ENCODE assay signal across 11 cellular contexts in genomic region chr7:45872116-45873034, GRCh38. TPM values are rescaled to one million over a fixed set of nuclear protein-coding genes. Genes with fewer than 3 reads are reported as not detected.
DNase-seq lines count a peak whose midpoint lies in the region; ATAC-seq and TF ChIP-seq lines count a peak whose summit lies in the region.
"Had no signal": no experiment of that assay in that cellular context is flagged by ENCODE, and none has a peak within 500 bp of the region (broad histone marks: within the 10 kb centered on the region; RNA-seq: fewer than 3 reads in every experiment).

No MANE protein-coding gene starts in this region.

- intact Hi-C loops in CD4-positive, alpha-beta T cell (cut with DNase I, micrococcal nuclease) = no loop called here

- no peak overlapping the region for H3K4me3 Mint-ChIP-seq in CD4-positive, alpha-beta T cell
- H3K4me3 Mint-ChIP-seq: effector memory CD8-positive, alpha-beta T cell; naive thymus-derived CD8-positive, alpha-beta T cell had no signal

- TF ChIP-seq CTCF in C4-2B (conservative IDR thresholded peaks at IDR 0.05) (peak; percentile 88), kidney epithelial cell (IDR thresholded peaks at IDR 0.05; ENCODE audit: insufficient read depth, low read length, poor library complexity, severe bottlenecking) (peak; percentile 58)
- TF ChIP-seq CTCF in CD4-positive, alpha-beta T cell (IDR thresholded peaks at IDR 0.05) = no peak

- no peaks in the 10 kb centered on the region for H3K27me3 ChIP-seq in kidney epithelial cell (ENCODE audit: control insufficient read depth, insufficient read depth, low read length)
- peaks cover 4% of the 10 kb centered on the region for H3K27me3 ChIP-seq in CD4-positive, alpha-beta T cell (ENCODE audit: control insufficient read depth, insufficient read depth, low read length)

- peaks cover 5% of the 10 kb centered on the region for H3K27me3 Mint-ChIP-seq in CD4-positive, alpha-beta T cell

- H3K36me3 ChIP-seq in kidney epithelial cell (ENCODE audit: control insufficient read depth, insufficient read depth, low read length) = no peaks in the 10 kb centered on the region

- no peaks in the 10 kb centered on the region for H3K36me3 Mint-ChIP-seq in CD4-positive, alpha-beta T cell (ENCODE audit: low read depth)
- H3K36me3 Mint-ChIP-seq: naive thymus-derived CD8-positive, alpha-beta T cell had no signal

- no peak overlapping the region for H3K27ac ChIP-seq in C4-2B
- no peak overlapping the region for H3K27ac ChIP-seq in CD4-positive, alpha-beta T cell (ENCODE audit: low read depth, low read length)

- no peak for ATAC-seq in CD4-positive, alpha-beta T cell (ENCODE audit: poor library complexity)
- ATAC-seq: effector memory CD8-positive, alpha-beta T cell; naive thymus-derived CD8-positive, alpha-beta T cell had no signal

- POLR2A ChIA-PET in HEK293T (lab: Yijun Ruan, JAX) = no interaction called here
- POLR2A ChIA-PET in CD4-positive, alpha-beta T cell (lab: Charles Lee) = no interaction called here

- DNase-seq in HEK293T (ENCODE audit: extremely low spot score) (peak; percentile 43), SW480 (ENCODE audit: low spot score) (peak; percentile 56), kidney epithelial cell (ENCODE audit: low read depth) (no peak), HK-2 (ENCODE audit: unreplicated experiment) (no peak), NCI-H345 treated with DMSO at 0.1 percent for 48 hours (lab: John Stamatoyannopoulos, UW; ENCODE audit: unreplicated experiment) (no peak), NCI-H2171 treated with DMSO at 0.1 percent for 48 hours (lab: John Stamatoyannopoulos, UW) (no peak)
- DNase-seq in CD4-positive, alpha-beta T cell = no peak
- DNase-seq: effector memory CD8-positive, alpha-beta T cell; naive thymus-derived CD8-positive, alpha-beta T cell; NCI-H226 had no signal

- CTCF ChIA-PET in HEK293T (lab: Yijun Ruan, JAX) = interaction anchor here (0.6 to 0.9 kb wide), 2 partner anchors 11 to 1011 kb away, joined by 3 to 4 read pairs; no protein-coding TSS in a partner anchor
- CTCF ChIA-PET in CD4-positive, alpha-beta T cell (lab: Charles Lee) = no interaction called here

- H3K9me3 Mint-ChIP-seq in CD4-positive, alpha-beta T cell = no peaks in the 10 kb centered on the region
- H3K9me3 Mint-ChIP-seq: effector memory CD8-positive, alpha-beta T cell had no signal

- H3K4me3 ChIP-seq in kidney epithelial cell (ENCODE audit: low read depth, low read length) = no peak overlapping the region

- H3K9me3 ChIP-seq in CD4-positive, alpha-beta T cell (ENCODE audit: control insufficient read depth, low read length) = no peaks in the 10 kb centered on the region

- no peak overlapping the region for H3K27ac Mint-ChIP-seq in CD4-positive, alpha-beta T cell
- H3K27ac Mint-ChIP-seq: effector memory CD8-positive, alpha-beta T cell; naive thymus-derived CD8-positive, alpha-beta T cell had no signal

- no peaks in the 10 kb centered on the region for H3K4me1 Mint-ChIP-seq in CD4-positive, alpha-beta T cell (ENCODE audit: low read depth)
- H3K4me1 Mint-ChIP-seq: naive thymus-derived CD8-positive, alpha-beta T cell had no signal

TF ChIP-seq in HEK293T, 16 proteins besides CTCF, POLR2A, EP300 and RAD21:
- TF ChIP-seq CTBP1 (IDR thresholded peaks at IDR 0.05; ENCODE audit: borderline replicate concordance) = no peak
- no peak for TF ChIP-seq FOXA1 (IDR thresholded peaks at IDR 0.05)
- no peak for TF ChIP-seq TARDBP (IDR thresholded peaks at IDR 0.05)
- no peak for TF ChIP-seq FOXK2 (IDR thresholded peaks at IDR 0.05)
- TF ChIP-seq, protein P1, sequence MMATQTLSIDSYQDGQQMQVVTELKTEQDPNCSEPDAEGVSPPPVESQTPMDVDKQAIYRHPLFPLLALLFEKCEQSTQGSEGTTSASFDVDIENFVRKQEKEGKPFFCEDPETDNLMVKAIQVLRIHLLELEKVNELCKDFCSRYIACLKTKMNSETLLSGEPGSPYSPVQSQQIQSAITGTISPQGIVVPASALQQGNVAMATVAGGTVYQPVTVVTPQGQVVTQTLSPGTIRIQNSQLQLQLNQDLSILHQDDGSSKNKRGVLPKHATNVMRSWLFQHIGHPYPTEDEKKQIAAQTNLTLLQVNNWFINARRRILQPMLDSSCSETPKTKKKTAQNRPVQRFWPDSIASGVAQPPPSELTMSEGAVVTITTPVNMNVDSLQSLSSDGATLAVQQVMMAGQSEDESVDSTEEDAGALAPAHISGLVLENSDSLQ (IDR thresholded peaks at IDR 0.05) = no peak
- no peak for TF ChIP-seq ELF4 (IDR thresholded peaks at IDR 0.05)
TF ChIP-seq in HEK293T: peak in this region for 0.

RNA-seq across cellular contexts. Expression of gene CCDC201, which starts 0.5 kb away (rescaled TPM):
- not detected in 2 replicates for total RNA-seq in kidney epithelial cell
- total RNA-seq in CD4-positive, alpha-beta T cell = not detected
- total RNA-seq: naive thymus-derived CD8-positive, alpha-beta T cell had no signal

RNA-seq across cellular contexts. Expression of gene IGFBP1, which starts 15.9 kb away (rescaled TPM):
- 8.1 and 13.5 TPM in 2 replicates for total RNA-seq in kidney epithelial cell
- total RNA-seq in CD4-positive, alpha-beta T cell = not detected
- total RNA-seq: naive thymus-derived CD8-positive, alpha-beta T cell had no signal

RNA-seq across cellular contexts. Expression of gene IGFBP3, which starts 48.7 kb away (rescaled TPM):
- total RNA-seq in kidney epithelial cell = 152 and 162 TPM in 2 replicates
- 1 to 10 TPM; 8.0 to 10.0 TPM for total RNA-seq in CD4-positive, alpha-beta T cell

Comparison
In these comparisons a context has a peak if more than half of its experiments do, and no peak if none do; other contexts are left out.
1. DNase-seq: peak in HEK293T (single experiment) and SW480 (single experiment); none in kidney epithelial cell (single experiment), CD4-positive, alpha-beta T cell (0 of 10), HK-2 (single experiment), NCI-H345 treated with DMSO at 0.1 percent for 48 hours (single experiment) and NCI-H2171 treated with DMSO at 0.1 percent for 48 hours (single experiment).
2. RNA of gene IGFBP3, which starts 48.7 kb away (total RNA-seq): 152 to 162 TPM in kidney epithelial cell; 8.0 to 10.0 TPM in CD4-positive, alpha-beta T cell; every median in the first group is over 10 times any median in the second.